Comparison of ENCODE assay signal across 8 cellular contexts in the genomic region with DNA sequence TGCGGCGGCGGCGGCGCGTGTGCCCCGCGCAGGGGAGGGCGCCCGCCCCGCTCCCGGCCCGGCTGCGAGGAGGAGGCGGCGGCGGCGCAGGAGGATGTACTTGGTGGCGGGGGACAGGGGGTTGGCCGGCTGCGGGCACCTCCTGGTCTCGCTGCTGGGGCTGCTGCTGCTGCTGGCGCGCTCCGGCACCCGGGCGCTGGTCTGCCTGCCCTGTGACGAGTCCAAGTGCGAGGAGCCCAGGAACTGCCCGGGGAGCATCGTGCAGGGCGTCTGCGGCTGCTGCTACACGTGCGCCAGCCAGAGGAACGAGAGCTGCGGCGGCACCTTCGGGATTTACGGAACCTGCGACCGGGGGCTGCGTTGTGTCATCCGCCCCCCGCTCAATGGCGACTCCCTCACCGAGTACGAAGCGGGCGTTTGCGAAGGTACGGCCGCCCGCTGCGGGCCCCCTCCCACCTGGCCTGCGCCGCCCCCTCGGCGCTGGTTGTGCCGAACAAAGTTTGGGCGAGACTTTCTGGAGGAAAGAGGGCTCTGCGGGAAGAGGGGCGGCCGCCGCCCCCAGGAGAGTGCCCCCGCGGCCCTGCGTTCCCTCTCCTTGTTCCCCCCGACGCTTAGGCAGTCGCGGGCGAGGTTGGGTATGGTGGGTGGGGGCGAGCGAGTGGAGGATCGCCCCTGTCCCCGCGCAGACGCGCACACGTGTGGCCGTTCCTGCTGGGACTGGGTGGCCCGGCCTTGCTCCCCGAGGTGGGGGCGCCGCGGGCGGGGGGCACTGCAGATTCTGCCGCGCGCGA. TPM values are rescaled to one million over a fixed set of nuclear protein-coding genes. Genes with fewer than 3 reads are reported as not detected.
DNase-seq lines count a peak whose midpoint lies in the region; ATAC-seq and TF ChIP-seq lines count a peak whose summit lies in the region.

No MANE protein-coding gene starts in this region.

- H3K4me3 ChIP-seq in DOHH2 (ENCODE audit: low read length) (peak overlapping the region; percentile 97), fibroblast of mammary gland (ENCODE audit: control insufficient read depth, low read depth, low read length) (peak overlapping the region; percentile 90), neural progenitor cell (peak overlapping the region; percentile 75), uterus (peak overlapping the region; percentile 62 to 87)

- H3K27ac ChIP-seq in DOHH2 (ENCODE audit: low read depth, low read length) (peak overlapping the region; percentile 96), neural progenitor cell (no peak overlapping the region), uterus (peak overlapping the region; percentile 93 to 96)

- H3K9ac ChIP-seq in neural progenitor cell, result peak overlapping the region; percentile 4

- peaks cover 48% of the 10 kb centered on the region for H3K4me1 Mint-ChIP-seq in neural progenitor cell

- H3F3A ChIP-seq in DOHH2 (ENCODE audit: control insufficient read depth, insufficient read depth) (peaks cover 39% of the 10 kb centered on the region), neural progenitor cell (ENCODE audit: low read depth) (peaks cover 24% of the 10 kb centered on the region)

- no peaks in the 10 kb centered on the region for H3K9me3 Mint-ChIP-seq in neural progenitor cell

- H3K9me3 ChIP-seq in DOHH2 (ENCODE audit: control insufficient read depth, insufficient read depth, low read length), result no peaks in the 10 kb centered on the region
- no peaks in the 10 kb centered on the region for H3K9me3 ChIP-seq in neural progenitor cell (ENCODE audit: low read depth)
- H3K9me3 ChIP-seq in uterus, result no peaks in the 10 kb centered on the region

- in situ Hi-C loops in KBM-7 (cut with MboI; ENCODE audit: low pct_unique_long_range_greater_than_20kb, low sequenced_read_pairs), result loop anchor here (25.0 kb wide), 2 partner anchors 306 to 431 kb away; no protein-coding TSS in a partner anchor

- peak overlapping the region; percentile 57 for H2AFZ ChIP-seq in neural progenitor cell (replicated peaks)

- peak; percentile 19 for ATAC-seq in GM21515 (IDR thresholded peaks at IDR 0.05; ENCODE audit: unreplicated experiment)

- H3K79me2 ChIP-seq in DOHH2 (ENCODE audit: control insufficient read depth, low read length), result peaks cover 48% of the 10 kb centered on the region
- H3K79me2 ChIP-seq in neural progenitor cell (ENCODE audit: low read depth), result peaks cover 47% of the 10 kb centered on the region

- H3K27me3 Mint-ChIP-seq in neural progenitor cell (ENCODE audit: insufficient read depth, low read depth), result peaks cover 6% of the 10 kb centered on the region

- H4K20me1 ChIP-seq in DOHH2 (ENCODE audit: control insufficient read depth, insufficient read depth, low read depth, low read length), result peaks cover 31% of the 10 kb centered on the region
- H4K20me1 ChIP-seq in neural progenitor cell (ENCODE audit: low read depth), result peaks cover 34% of the 10 kb centered on the region

- no peaks in the 10 kb centered on the region for H3K9me2 ChIP-seq in DOHH2 (replicated peaks; ENCODE audit: control insufficient read depth, low read length)

- H3K4me2 ChIP-seq in DOHH2 (ENCODE audit: low read length), result peak overlapping the region; percentile 97
- H3K4me2 ChIP-seq in neural progenitor cell, result peak overlapping the region; percentile 87

- no peak for TF ChIP-seq POLR2A in uterus (IDR thresholded peaks at IDR 0.05)

- TF ChIP-seq CTCF in DOHH2 (IDR thresholded peaks at IDR 0.05; ENCODE audit: low read depth, low read length, poor library complexity, severe bottlenecking), result no peak
- TF ChIP-seq CTCF in fibroblast of mammary gland (conservative IDR thresholded peaks at IDR 0.05; ENCODE audit: control insufficient read depth, insufficient read depth, low read depth, low read length), result no peak
- TF ChIP-seq CTCF in neural progenitor cell (IDR thresholded peaks at IDR 0.05), result no peak
- TF ChIP-seq CTCF in uterus (IDR thresholded peaks at IDR 0.05), result no peak

- intact Hi-C loops in uterus (cut with DNase I; ENCODE audit: low total_unique reads), result loop anchor here (10.0 kb wide), 2 partner anchors 88 to 1808 kb away; no protein-coding TSS in a partner anchor

- H3K4me1 ChIP-seq in DOHH2 (ENCODE audit: control insufficient read depth, low read length), result peaks cover 74% of the 10 kb centered on the region
- H3K4me1 ChIP-seq in neural progenitor cell, result peaks cover 25% of the 10 kb centered on the region
- peaks cover 0 to 10% of the 10 kb centered on the region in 2 donors for H3K4me1 ChIP-seq in uterus

- peaks cover 36% of the 10 kb centered on the region for H3K36me3 ChIP-seq in DOHH2 (ENCODE audit: control insufficient read depth, low read length)
- no peaks in the 10 kb centered on the region for H3K36me3 ChIP-seq in neural progenitor cell
- no peaks in the 10 kb centered on the region for H3K36me3 ChIP-seq in uterus

- DNase-seq in KBM-7 (peak; percentile 52), activated T-cell treated with anti-CD3 and anti-CD28 coated beads for 48 hours (ENCODE audit: low read depth) (peak; percentile 42), fibroblast of mammary gland (ENCODE audit: low read depth) (peak; percentile 35), neural progenitor cell (ENCODE audit: low spot score) (peak; percentile 75), uterus (peak; percentile 44 to 53), amniotic stem cell (lab: John Stamatoyannopoulos, UW) (no peak)

- H3K36me3 Mint-ChIP-seq in neural progenitor cell, result no peaks in the 10 kb centered on the region

- H3K27me3 ChIP-seq in DOHH2 (ENCODE audit: control insufficient read depth, low read length), result no peaks in the 10 kb centered on the region
- peaks cover 21% of the 10 kb centered on the region for H3K27me3 ChIP-seq in neural progenitor cell
- H3K27me3 ChIP-seq in uterus, result no peaks in the 10 kb centered on the region

- H3K4me3 Mint-ChIP-seq in neural progenitor cell, result peak overlapping the region; percentile 100

- no peak overlapping the region for H3K27ac Mint-ChIP-seq in neural progenitor cell

RNA-seq across cellular contexts. Expression of gene CRIM1, which starts 0.8 kb away (rescaled TPM):
- total RNA-seq in neural progenitor cell (ENCODE audit: low replicate concordance), result 4.9 and 10.2 TPM in 2 replicates
- 100 to 1,000 TPM in 1 of 4 donors, 10 to 100 TPM in 3; 51.2 to 168 (median 66.6) TPM for total RNA-seq in uterus
